Comparison of ENCODE assay signal across 17 cellular contexts in the genomic region with DNA sequence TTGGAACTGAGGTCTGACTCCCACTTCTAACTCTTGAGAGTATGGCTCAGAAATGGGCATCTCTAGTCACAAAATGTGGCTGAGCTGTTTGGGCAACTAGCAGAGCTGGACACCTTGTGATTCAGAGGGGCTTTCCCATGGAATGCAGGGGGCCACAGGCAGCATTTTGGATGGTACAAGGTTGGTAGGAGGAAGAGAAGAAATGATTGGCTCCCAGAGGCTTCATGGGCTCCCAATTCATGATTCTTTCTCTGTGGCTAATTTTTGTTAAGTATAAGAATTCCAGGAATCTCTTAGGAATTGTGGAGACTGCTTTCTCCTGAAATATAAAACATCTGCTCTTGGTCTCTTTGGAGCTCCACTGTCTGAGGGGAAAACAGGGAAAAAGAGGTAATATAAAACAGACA. TPM values are rescaled to one million over a fixed set of nuclear protein-coding genes. Genes with fewer than 3 reads are reported as not detected.
DNase-seq lines count a peak whose midpoint lies in the region; ATAC-seq and TF ChIP-seq lines count a peak whose summit lies in the region.
"Had no signal": no experiment of that assay in that cellular context is flagged by ENCODE, and none has a peak within 500 bp of the region (broad histone marks: within the 10 kb centered on the region; RNA-seq: fewer than 3 reads in every experiment).

No MANE protein-coding gene starts in this region.

- H2BK120ac ChIP-seq in trophoblast cell (ENCODE audit: insufficient read depth, low read length, poor library complexity): no peak overlapping the region

- peaks cover 8% of the 10 kb centered on the region for H3K79me1 ChIP-seq in trophoblast cell (ENCODE audit: low read length)

- H3K9me3 ChIP-seq in SJCRH30 (replicated peaks): no peaks in the 10 kb centered on the region
- H3K9me3 ChIP-seq in trophoblast cell (ENCODE audit: insufficient read depth, low read depth, low read length): no peaks in the 10 kb centered on the region
- H3K9me3 ChIP-seq: prostate gland had no signal

- H3K27me3 ChIP-seq in SJCRH30 (no peaks in the 10 kb centered on the region), trophoblast cell (ENCODE audit: insufficient read depth, low read length) (no peaks in the 10 kb centered on the region)

- H3K79me2 ChIP-seq in trophoblast cell (ENCODE audit: control insufficient read depth, insufficient read depth, low read length, poor library complexity): peaks cover 2% of the 10 kb centered on the region

- peak overlapping the region; percentile 48 for H2AFZ ChIP-seq in trophoblast cell (ENCODE audit: insufficient read depth, low read length, poor library complexity)

- H3K4me1 ChIP-seq in SJCRH30 (peaks cover 54% of the 10 kb centered on the region), trophoblast cell (ENCODE audit: control insufficient read depth in 1 of 2, insufficient read depth in 2 of 2, low read length in 2 of 2) (peaks cover 18 to 27% of the 10 kb centered on the region in 2 experiments)

- no peak overlapping the region for H3K4me3 Mint-ChIP-seq in activated T-cell treated with anti-CD3 and anti-CD28 coated beads, Interleukin-2, amount 50 U/mL, for 4 hours
- H3K4me3 Mint-ChIP-seq: activated naive CD4-positive, alpha-beta T cell treated with anti-CD3 and anti-CD28 coated beads for 36 hours; WTC11 had no signal

- H3K27ac ChIP-seq in SJCRH30: peak overlapping the region; percentile 81
- H3K27ac ChIP-seq in trophoblast cell (ENCODE audit: low read depth, low read length): peak overlapping the region; percentile 32
- H3K27ac ChIP-seq: prostate gland had no signal

- peaks cover 3% of the 10 kb centered on the region for H3K9me3 Mint-ChIP-seq in activated T-cell treated with anti-CD3 and anti-CD28 coated beads, Interleukin-2, amount 50 U/mL, for 4 hours
- H3K9me3 Mint-ChIP-seq: activated naive CD4-positive, alpha-beta T cell treated with anti-CD3 and anti-CD28 coated beads for 36 hours; WTC11 had no signal

- no peak overlapping the region for H3K4me2 ChIP-seq in trophoblast cell (ENCODE audit: low read length)

- DNase-seq in AG08396 (ENCODE audit: low spot score) (peak; percentile 29), SJCRH30 (peak; percentile 41), fibroblast of the aortic adventitia (ENCODE audit: low read depth) (peak; percentile 67), trophoblast cell (peak in 1 of 2 donors; percentile 27), activated gamma-delta T cell (lab: John Stamatoyannopoulos, UW) (no peak), NCI-H446 treated with DMSO at 0.1 percent for 48 hours (lab: John Stamatoyannopoulos, UW) (no peak)
- DNase-seq in activated T-cell treated with anti-CD3 and anti-CD28 coated beads, Interleukin-2, amount 50 U/mL, for 4 hours: no peak
- DNase-seq: activated naive CD4-positive, alpha-beta T cell treated with anti-CD3 and anti-CD28 coated beads for 36 hours; AML-193; central memory CD4-positive, alpha-beta T cell; islet precursor cell; NCI-H187 treated with DMSO at 0.1 percent for 48 hours; NCI-H524; T-helper 1 cell had no signal

- H3K4me3 ChIP-seq in SJCRH30 (no peak overlapping the region), fibroblast of the aortic adventitia (ENCODE audit: low read depth, low read length) (no peak overlapping the region), trophoblast cell (ENCODE audit: low read depth, low read length) (no peak overlapping the region)
- H3K4me3 ChIP-seq: prostate gland had no signal

- peak overlapping the region; percentile 68 for H2BK12ac ChIP-seq in trophoblast cell (ENCODE audit: low read length)

- H3K23ac ChIP-seq in trophoblast cell (ENCODE audit: low read length): no peak overlapping the region

- H3K9ac ChIP-seq in trophoblast cell (ENCODE audit: low read length): no peak overlapping the region

- H3K36me3 ChIP-seq in SJCRH30 (no peaks in the 10 kb centered on the region), trophoblast cell (ENCODE audit: control insufficient read depth in 1 of 2, insufficient read depth in 2 of 2, low read length in 2 of 2) (peaks cover 11 to 14% of the 10 kb centered on the region in 2 experiments)
- H3K36me3 ChIP-seq: prostate gland had no signal

- H3K4ac ChIP-seq in trophoblast cell (ENCODE audit: low read depth, low read length): peak overlapping the region; percentile 77

- H4K12ac ChIP-seq in trophoblast cell (ENCODE audit: low read depth, low read length): no peak overlapping the region

- no peaks in the 10 kb centered on the region for H3K4me1 Mint-ChIP-seq in activated T-cell treated with anti-CD3 and anti-CD28 coated beads, Interleukin-2, amount 50 U/mL, for 4 hours (ENCODE audit: low read depth)

- no peak overlapping the region for H3K18ac ChIP-seq in trophoblast cell (ENCODE audit: low read length)

- no peak for TF ChIP-seq CTCF in fibroblast of the aortic adventitia (IDR thresholded peaks at IDR 0.05; ENCODE audit: insufficient read depth, low read length)

- H2AK5ac ChIP-seq in trophoblast cell (ENCODE audit: low read length): no peak overlapping the region

- H3K36me3 Mint-ChIP-seq in activated T-cell treated with anti-CD3 and anti-CD28 coated beads, Interleukin-2, amount 50 U/mL, for 4 hours (ENCODE audit: insufficient read depth): no peaks in the 10 kb centered on the region
- H3K36me3 Mint-ChIP-seq: WTC11 had no signal

- no peak overlapping the region for H4K91ac ChIP-seq in trophoblast cell (ENCODE audit: low read depth, low read length)

- no peak for ATAC-seq in HG03039 (IDR thresholded peaks at IDR 0.05; ENCODE audit: unreplicated experiment)
- ATAC-seq in activated T-cell treated with anti-CD3 and anti-CD28 coated beads, Interleukin-2, amount 50 U/mL, for 4 hours: no peak
- ATAC-seq: WTC11 had no signal

- peak overlapping the region; percentile 88 for H2BK5ac ChIP-seq in trophoblast cell (ENCODE audit: low read depth, low read length, poor library complexity)

- peak overlapping the region; percentile 40 for H4K8ac ChIP-seq in trophoblast cell (ENCODE audit: low read depth, low read length)

- no peaks in the 10 kb centered on the region for H3K27me3 Mint-ChIP-seq in activated T-cell treated with anti-CD3 and anti-CD28 coated beads, Interleukin-2, amount 50 U/mL, for 4 hours (ENCODE audit: low read depth)

- peak overlapping the region; percentile 81 for H3K14ac ChIP-seq in trophoblast cell (ENCODE audit: low read length)

RNA-seq across cellular contexts. Expression of a gene that starts 49.7 kb away (rescaled TPM):
- 39.0 and 39.1 TPM in 2 replicates for total RNA-seq in SJCRH30 (2014; rRNA removed; shearing (Covaris generic))
- 66.1 and 95.6 TPM in 2 replicates for total RNA-seq in fibroblast of the aortic adventitia (ENCODE audit: low replicate concordance)
- polyA plus RNA-seq in trophoblast cell (2013): 67.5 and 74.6 TPM in 2 replicates
- total RNA-seq in activated T-cell treated with anti-CD3 and anti-CD28 coated beads, Interleukin-2, amount 50 U/mL, for 4 hours: under 1 TPM; 0.41 to 0.48 (median 0.47) TPM

Comparison
In these comparisons a context has a peak if more than half of its experiments do, and no peak if none do; other contexts are left out.
1. DNase-seq: peak in AG08396 (single experiment), SJCRH30 (2 of 2) and fibroblast of the aortic adventitia (single experiment); none in activated gamma-delta T cell (single experiment), activated T-cell treated with anti-CD3 and anti-CD28 coated beads, Interleukin-2, amount 50 U/mL, for 4 hours (single experiment) and NCI-H446 treated with DMSO at 0.1 percent for 48 hours (single experiment).
2. RNA of a gene that starts 49.7 kb away (total RNA-seq): 66.1 to 95.6 TPM in fibroblast of the aortic adventitia and 39.0 to 39.1 TPM in SJCRH30; 0.41 to 0.48 TPM in activated T-cell treated with anti-CD3 and anti-CD28 coated beads, Interleukin-2, amount 50 U/mL, for 4 hours; every median in the first group is over 10 times any median in the second.